ENCODE assay signal across 1 cellular context in genomic region chr7:122987463-122987862, GRCh38.
TF ChIP-seq lines count a peak whose summit lies in the region.

No MANE protein-coding gene starts in this region.

TF ChIP-seq in GM23338, 12 proteins besides CTCF, POLR2A, EP300 and RAD21 (continued from another document):
- TF ChIP-seq STAT1 (IDR thresholded peaks at IDR 0.05; ENCODE audit: unreplicated experiment) (no peak), ZNF462 (CRISPR knock-in tag; IDR thresholded peaks at IDR 0.05) (no peak), POLR2AphosphoS5 (IDR thresholded peaks at IDR 0.05; ENCODE audit: low read depth) (no peak), ZNF114 (CRISPR knock-in tag; IDR thresholded peaks at IDR 0.05) (no peak), NANOG (IDR thresholded peaks at IDR 0.05; ENCODE audit: borderline replicate concordance) (no peak), EZH2phosphoT487 (IDR thresholded peaks at IDR 0.05; ENCODE audit: unreplicated experiment) (no peak), ETS1 (IDR thresholded peaks at IDR 0.05) (no peak), JUNB (IDR thresholded peaks at IDR 0.05; ENCODE audit: unreplicated experiment) (no peak)
